In genomic region chr15:43488790-43489585, GRCh38 we compare ENCODE assay signal across 13 cellular contexts. TPM values are rescaled to one million over a fixed set of nuclear protein-coding genes. Genes with fewer than 3 reads are reported as not detected.
DNase-seq lines count a peak whose midpoint lies in the region; ATAC-seq lines count a peak whose summit lies in the region.
"Had no signal": no experiment of that assay in that cellular context is flagged by ENCODE, and none has a peak within 500 bp of the region (broad histone marks: within the 10 kb centered on the region; RNA-seq: fewer than 3 reads in every experiment).

No MANE protein-coding gene starts in this region.

- DNase-seq in DMS 273 (lab: John Stamatoyannopoulos, UW; ENCODE audit: unreplicated experiment), result peak; percentile 7
- no peak for DNase-seq in DMS 273 treated with DMSO at 0.1 percent for 48 hours (lab: John Stamatoyannopoulos, UW)
- DNase-seq in MV-4-11 (lab: John Stamatoyannopoulos, UW), result peak; percentile 20
- DNase-seq in naive thymus-derived CD8-positive, alpha-beta T cell, result peak in 1 of 10 donors; percentile 14
- no peak for DNase-seq in cerebellar cortex (ENCODE audit: low spot score)
- DNase-seq in cortex of kidney (lab: John Stamatoyannopoulos, UW), result no peak
- DNase-seq: activated CD4-positive, alpha-beta T cell treated with anti-CD3 and anti-CD28 coated beads for 36 hours; CD8-positive, alpha-beta T cell; natural killer cell; right lobe of liver; stimulated activated CD4-positive, alpha-beta T cell treated with anti-CD3 and anti-CD28 coated beads, Interleukin-4, amount 100 ng/mL, for 1 hour had no signal

- no peaks in the 10 kb centered on the region for H3K9me3 Mint-ChIP-seq in activated T-helper 17 cell treated with anti-CD3 and anti-CD28 coated beads, Interleukin-2, amount 50 U/mL, for 72 hours
- no peaks in the 10 kb centered on the region for H3K9me3 Mint-ChIP-seq in naive thymus-derived CD8-positive, alpha-beta T cell
- H3K9me3 Mint-ChIP-seq: CD8-positive, alpha-beta T cell; natural killer cell had no signal

- H3K36me3 Mint-ChIP-seq in activated T-helper 17 cell treated with anti-CD3 and anti-CD28 coated beads, Interleukin-2, amount 50 U/mL, for 72 hours (ENCODE audit: low read depth), result peaks cover 79% of the 10 kb centered on the region
- H3K36me3 Mint-ChIP-seq in naive thymus-derived CD8-positive, alpha-beta T cell, result peaks cover 0 to 53% (median 4%) of the 10 kb centered on the region in 3 donors

- H3K4me3 Mint-ChIP-seq in activated T-helper 17 cell treated with anti-CD3 and anti-CD28 coated beads, Interleukin-2, amount 50 U/mL, for 72 hours, result no peak overlapping the region
- peak overlapping the region in 1 of 10 donors; percentile 56 for H3K4me3 Mint-ChIP-seq in naive thymus-derived CD8-positive, alpha-beta T cell
- H3K4me3 Mint-ChIP-seq: activated CD4-positive, alpha-beta T cell treated with anti-CD3 and anti-CD28 coated beads for 36 hours; CD8-positive, alpha-beta T cell; natural killer cell had no signal

- ATAC-seq in activated T-helper 17 cell treated with anti-CD3 and anti-CD28 coated beads, Interleukin-2, amount 50 U/mL, for 72 hours (replicated peaks), result no peak
- no peak for ATAC-seq in naive thymus-derived CD8-positive, alpha-beta T cell
- no peak for ATAC-seq in HG02642 (IDR thresholded peaks at IDR 0.05; ENCODE audit: poor library complexity, unreplicated experiment)
- ATAC-seq: activated CD4-positive, alpha-beta T cell treated with anti-CD3 and anti-CD28 coated beads for 36 hours; CD8-positive, alpha-beta T cell; natural killer cell; right lobe of liver had no signal

- H3K27ac Mint-ChIP-seq in activated T-helper 17 cell treated with anti-CD3 and anti-CD28 coated beads, Interleukin-2, amount 50 U/mL, for 72 hours, result peak overlapping the region; percentile 32
- peak overlapping the region in 7 of 10 donors; percentile 6 to 46 (median 31) for H3K27ac Mint-ChIP-seq in naive thymus-derived CD8-positive, alpha-beta T cell
- H3K27ac Mint-ChIP-seq: activated CD4-positive, alpha-beta T cell treated with anti-CD3 and anti-CD28 coated beads for 36 hours; CD8-positive, alpha-beta T cell; natural killer cell had no signal

- H3K27me3 Mint-ChIP-seq in activated T-helper 17 cell treated with anti-CD3 and anti-CD28 coated beads, Interleukin-2, amount 50 U/mL, for 72 hours, result no peaks in the 10 kb centered on the region
- no peaks in the 10 kb centered on the region for H3K27me3 Mint-ChIP-seq in naive thymus-derived CD8-positive, alpha-beta T cell
- H3K27me3 Mint-ChIP-seq: activated CD4-positive, alpha-beta T cell treated with anti-CD3 and anti-CD28 coated beads for 36 hours had no signal

- POLR2A ChIA-PET in naive thymus-derived CD8-positive, alpha-beta T cell (lab: Charles Lee), result interaction anchor here (7.0 kb wide), 1 partner anchor 22 kb away, joined by 56 read pairs; no protein-coding TSS in a partner anchor

- peaks cover 26% of the 10 kb centered on the region for H3K4me1 Mint-ChIP-seq in activated T-helper 17 cell treated with anti-CD3 and anti-CD28 coated beads, Interleukin-2, amount 50 U/mL, for 72 hours
- H3K4me1 Mint-ChIP-seq in naive thymus-derived CD8-positive, alpha-beta T cell, result peaks cover 25 to 48% (median 39%) of the 10 kb centered on the region in 4 donors

RNA-seq across cellular contexts. Expression of gene TP53BP1, which starts 4.0 kb away (rescaled TPM):
- 10 to 100 TPM; 29.9 to 30.9 TPM for total RNA-seq in activated T-helper 17 cell treated with anti-CD3 and anti-CD28 coated beads, Interleukin-2, amount 50 U/mL, for 72 hours
- 10 to 100 TPM; 34.9 to 37.7 TPM for total RNA-seq in naive thymus-derived CD8-positive, alpha-beta T cell
- polyA plus RNA-seq in naive thymus-derived CD8-positive, alpha-beta T cell, result 1 to 10 TPM; 6.5 to 8.5 (median 7.8) TPM

RNA-seq across cellular contexts. Expression of gene MAP1A, which starts 28.4 kb away (rescaled TPM):
- total RNA-seq in activated T-helper 17 cell treated with anti-CD3 and anti-CD28 coated beads, Interleukin-2, amount 50 U/mL, for 72 hours, result 1 to 10 TPM; 1.7 to 3.5 TPM
- under 1 TPM; 0.22 to 0.39 TPM for total RNA-seq in naive thymus-derived CD8-positive, alpha-beta T cell
- polyA plus RNA-seq in naive thymus-derived CD8-positive, alpha-beta T cell, result under 1 TPM in 2 of 3 donors, not detected in 1; 0.05 to 0.26 TPM

Comparison
In these comparisons a context has a peak if more than half of its experiments do, and no peak if none do; other contexts are left out.
1. DNase-seq: peak in DMS 273 (single experiment) and MV-4-11 (single experiment); none in DMS 273 treated with DMSO at 0.1 percent for 48 hours (single experiment), cerebellar cortex (single experiment) and cortex of kidney (single experiment).